19 cellular contexts compared by ENCODE assay signal in genomic region chr2:236576053-236576452, GRCh38. TPM values are rescaled to one million over a fixed set of nuclear protein-coding genes. Genes with fewer than 3 reads are reported as not detected.
DNase-seq lines count a peak whose midpoint lies in the region; ATAC-seq and TF ChIP-seq lines count a peak whose summit lies in the region.
"Had no signal": no experiment of that assay in that cellular context is flagged by ENCODE, and none has a peak within 500 bp of the region (broad histone marks: within the 10 kb centered on the region; RNA-seq: fewer than 3 reads in every experiment).

No MANE protein-coding gene starts in this region.

- TF ChIP-seq RAD21 in IMR-90 (IDR thresholded peaks at IDR 0.05; ENCODE audit: low read length): no peak

- H3K9me1 ChIP-seq in IMR-90 (ENCODE audit: insufficient read depth, low read length): no peaks in the 10 kb centered on the region

- no peak overlapping the region for H2AK5ac ChIP-seq in IMR-90 (ENCODE audit: low read depth, low read length)

- H3K9me3 ChIP-seq in IMR-90 (ENCODE audit: control insufficient read depth, insufficient read depth, low read length) (peaks cover 2% of the 10 kb centered on the region; the same call in 1 of the 2 replicates), sigmoid colon (no peaks in the 10 kb centered on the region)
- H3K9me3 ChIP-seq: BE2C had no signal

- peak; percentile 67 for ATAC-seq in IMR-90 (ENCODE audit: low read depth)
- no peak for ATAC-seq in naive thymus-derived CD8-positive, alpha-beta T cell
- ATAC-seq: activated T-cell treated with anti-CD3 and anti-CD28 coated beads, Interleukin-2, amount 50 U/mL, for 4 hours; stimulated activated naive B cell treated with anti-CD40 and anti-IgM and Interleukin-4, amounts not matched to agents 10 μg/mL and 1 μg/mL and 100 μg/mL, for 72 hours had no signal

- H3K27ac ChIP-seq in IMR-90 (ENCODE audit: insufficient read depth, low read length) (no peak overlapping the region), sigmoid colon (peak overlapping the region; percentile 45 to 93 (median 53))

- H4K20me1 ChIP-seq in IMR-90 (ENCODE audit: insufficient read depth, low read length): no peaks in the 10 kb centered on the region

- peaks cover 44% of the 10 kb centered on the region for H3K36me3 Mint-ChIP-seq in brain
- peaks cover 8 to 45% (median 12%) of the 10 kb centered on the region in 3 donors for H3K36me3 Mint-ChIP-seq in naive thymus-derived CD8-positive, alpha-beta T cell

- POLR2A ChIA-PET in IMR-90 (lab: Charles Lee; ENCODE audit: unreplicated experiment): no interaction called here
- POLR2A ChIA-PET in naive thymus-derived CD8-positive, alpha-beta T cell (lab: Charles Lee): no interaction called here

- TF ChIP-seq CTCF in IMR-90 (conservative IDR thresholded peaks at IDR 0.05; ENCODE audit: low read depth, low read length) (no peak), brain (conservative IDR thresholded peaks at IDR 0.05) (no peak), sigmoid colon (IDR thresholded peaks at IDR 0.05) (no peak)

- H3K56ac ChIP-seq in IMR-90 (ENCODE audit: extremely low read depth, insufficient read depth, low read length): no peak overlapping the region

- intact Hi-C loops in IMR-90 (cut with micrococcal nuclease): no loop called here
- intact Hi-C loops in sigmoid colon (cut with DNase I): no loop called here

- TF ChIP-seq POLR2A in IMR-90 (IDR thresholded peaks at IDR 0.05; ENCODE audit: low read depth, low read length): no peak
- TF ChIP-seq POLR2A in sigmoid colon (IDR thresholded peaks at IDR 0.05): no peak

- H3K4ac ChIP-seq in IMR-90 (ENCODE audit: low read depth, low read length): no peak overlapping the region

- dilution Hi-C loops in IMR-90 (cut with HindIII; ENCODE audit: low sequenced_read_pairs, unreplicated experiment): no loop called here

- no TSS peak for BruUV-seq in IMR-90 (replicated peaks; lab: Mats Ljungman, UMichigan)

- H4K5ac ChIP-seq in IMR-90 (ENCODE audit: low read depth, low read length): no peak overlapping the region

- no peak overlapping the region for H2BK20ac ChIP-seq in IMR-90 (ENCODE audit: low read depth, low read length)

- H2BK120ac ChIP-seq in IMR-90 (ENCODE audit: low read depth, low read length): no peak overlapping the region

- no peak overlapping the region for H3K14ac ChIP-seq in IMR-90 (replicated peaks; ENCODE audit: low read depth, low read length)

- no peaks in the 10 kb centered on the region for H3K4me1 ChIP-seq in IMR-90 (ENCODE audit: control insufficient read depth, insufficient read depth, low read length)
- H3K4me1 ChIP-seq in sigmoid colon: peaks cover 0 to 68% (median 23%) of the 10 kb centered on the region in 4 donors
- H3K4me1 ChIP-seq: BE2C had no signal

- no peaks in the 10 kb centered on the region for H3K79me1 ChIP-seq in IMR-90 (ENCODE audit: low read depth in 1 of 2, low read length in 2 of 2)

- no peak overlapping the region for H2AFZ ChIP-seq in IMR-90 (replicated peaks; ENCODE audit: low read length, poor library complexity)

- no peak overlapping the region for H3K18ac ChIP-seq in IMR-90 (ENCODE audit: low read depth, low read length)

- peak overlapping the region; percentile 33 to 88 (median 71) for H3K4me3 Mint-ChIP-seq in brain
- no peak overlapping the region for H3K4me3 Mint-ChIP-seq in naive thymus-derived CD8-positive, alpha-beta T cell
- H3K4me3 Mint-ChIP-seq: activated T-cell treated with anti-CD3 and anti-CD28 coated beads, Interleukin-2, amount 50 U/mL, for 4 hours; stimulated activated naive B cell treated with anti-CD40 and anti-IgM and Interleukin-4, amounts not matched to agents 10 μg/mL and 1 μg/mL and 100 μg/mL, for 72 hours had no signal

- H3K36me3 ChIP-seq in IMR-90 (ENCODE audit: control insufficient read depth, insufficient read depth, low read length) (no peaks in the 10 kb centered on the region), sigmoid colon (peaks cover 0 to 9% (median 5%) of the 10 kb centered on the region in 4 donors)
- H3K36me3 ChIP-seq: BE2C had no signal

- no peak overlapping the region for H3K23ac ChIP-seq in IMR-90 (ENCODE audit: low read depth, low read length)

- in situ Hi-C loops in IMR-90 (cut with MboI; ENCODE audit: low sequenced_read_pairs) (no loop called here), KBM-7 (cut with MboI; ENCODE audit: low pct_unique_long_range_greater_than_20kb, low sequenced_read_pairs) (no loop called here)

- no peak overlapping the region for H4K91ac ChIP-seq in IMR-90 (ENCODE audit: insufficient read depth, low read depth, low read length)

- H3K4me3 ChIP-seq in IMR-90 (ENCODE audit: insufficient read depth, low read depth, low read length) (no peak overlapping the region), sigmoid colon (no peak overlapping the region)

- H4K8ac ChIP-seq in IMR-90 (ENCODE audit: low read depth in 2 of 2, low read length in 2 of 2): no peak overlapping the region

- DNase-seq in IMR-90 (no peak), iPS-NIHi7 (ENCODE audit: extremely low spot score) (peak; percentile 67), sigmoid colon (peak; percentile 61), NOMO-1 treated with dmso at 0.1 percent for 144 hours (lab: John Stamatoyannopoulos, UW; ENCODE audit: unreplicated experiment) (no peak), NCI-H82 treated with DMSO at 0.1 percent for 48 hours (lab: John Stamatoyannopoulos, UW; ENCODE audit: unreplicated experiment) (no peak), KBM-7 (no peak)
- no peak for DNase-seq in naive thymus-derived CD8-positive, alpha-beta T cell
- DNase-seq: activated CD4-positive, alpha-beta T cell treated with anti-CD3 and anti-CD28 coated beads for 1 hour; activated T-cell treated with anti-CD3 and anti-CD28 coated beads, Interleukin-2, amount 50 U/mL, for 4 hours; anterior cingulate cortex; BE2C; DND-41; hypothalamus; NCI-H2081; posterior cingulate gyrus; stimulated activated CD4-positive, alpha-beta T cell treated with anti-CD3 and anti-CD28 coated beads, Interleukin-2, amount 100 ng/mL, for 48 hours; stimulated activated naive B cell treated with anti-CD40 and anti-IgM and Interleukin-4, amounts not matched to agents 10 μg/mL and 1 μg/mL and 100 μg/mL, for 72 hours; SW 1271 had no signal

- no peak overlapping the region for H3K9ac ChIP-seq in IMR-90 (ENCODE audit: low read depth, low read length)

- H3K4me1 Mint-ChIP-seq in brain: peaks cover 100% of the 10 kb centered on the region
- peaks cover 0 to 13% (median 11%) of the 10 kb centered on the region in 4 donors for H3K4me1 Mint-ChIP-seq in naive thymus-derived CD8-positive, alpha-beta T cell

- H3K27me3 ChIP-seq in IMR-90 (ENCODE audit: control insufficient read depth, insufficient read depth, low read length) (peaks cover 16% of the 10 kb centered on the region), sigmoid colon (no peaks in the 10 kb centered on the region)

- no peak overlapping the region for H2AK9ac ChIP-seq in IMR-90 (replicated peaks; ENCODE audit: low read depth, low read length, poor library complexity)

- peak overlapping the region; percentile 75 to 97 (median 95) for H3K27ac Mint-ChIP-seq in brain
- H3K27ac Mint-ChIP-seq in naive thymus-derived CD8-positive, alpha-beta T cell: no peak overlapping the region
- H3K27ac Mint-ChIP-seq: stimulated activated naive B cell treated with anti-CD40 and anti-IgM and Interleukin-4, amounts not matched to agents 10 μg/mL and 1 μg/mL and 100 μg/mL, for 72 hours had no signal

- no CpG with 5 or more reads among the region's 8 CpGs for WGBS in IMR-90 (ENCODE audit: extremely low coverage in 2 of 2, insufficient read length in 1 of 2), 2 experiments
- 80 to 81% methylated on average over 8 of the region's 8 CpGs for WGBS in sigmoid colon, 2 donors

- no peak overlapping the region for H2BK15ac ChIP-seq in IMR-90 (ENCODE audit: low read depth, low read length)

- CTCF ChIA-PET in IMR-90 (lab: Yijun Ruan, JAX): interaction anchor here (0.6 to 1.0 kb wide), 2 partner anchors 14 to 63 kb away, joined by 3 read pairs; no protein-coding TSS in a partner anchor

- H2BK5ac ChIP-seq in IMR-90 (ENCODE audit: low read depth, low read length, poor library complexity, severe bottlenecking): no peak overlapping the region

- peaks cover 3 to 16% (median 6%) of the 10 kb centered on the region in 5 experiments for H3K9me3 Mint-ChIP-seq in brain
- H3K9me3 Mint-ChIP-seq in naive thymus-derived CD8-positive, alpha-beta T cell: no peaks in the 10 kb centered on the region
- H3K9me3 Mint-ChIP-seq: activated T-cell treated with anti-CD3 and anti-CD28 coated beads, Interleukin-2, amount 50 U/mL, for 4 hours; stimulated activated naive B cell treated with anti-CD40 and anti-IgM and Interleukin-4, amounts not matched to agents 10 μg/mL and 1 μg/mL and 100 μg/mL, for 72 hours had no signal

- H3K4me2 ChIP-seq in IMR-90 (ENCODE audit: low read depth, low read length): no peak overlapping the region

- H3K27me3 Mint-ChIP-seq in brain: peaks cover 3% of the 10 kb centered on the region
- no peaks in the 10 kb centered on the region for H3K27me3 Mint-ChIP-seq in naive thymus-derived CD8-positive, alpha-beta T cell

- no peak for TF ChIP-seq EP300 in sigmoid colon (IDR thresholded peaks at IDR 0.05)

TF ChIP-seq in IMR-90, 13 proteins besides CTCF, POLR2A, EP300 and RAD21 (continues in another document):
- TF ChIP-seq NFE2L2 (IDR thresholded peaks at IDR 0.05; ENCODE audit: low read depth, low read length): no peak
- TF ChIP-seq MAFK (IDR thresholded peaks at IDR 0.05; ENCODE audit: low read depth, low read length): no peak
- TF ChIP-seq RCOR1 (IDR thresholded peaks at IDR 0.05; ENCODE audit: insufficient replicate concordance, low read length): no peak
- TF ChIP-seq CHD1 (IDR thresholded peaks at IDR 0.05; ENCODE audit: low read depth, low read length): no peak
- no peak for TF ChIP-seq ELK1 (IDR thresholded peaks at IDR 0.05; ENCODE audit: borderline replicate concordance, low read depth, low read length)
- no peak for TF ChIP-seq FOS (IDR thresholded peaks at IDR 0.05; ENCODE audit: low read depth, low read length)

RNA-seq across cellular contexts. Expression of gene ACKR3, which starts 6.4 kb away (rescaled TPM):
- not detected in 2 replicates for total RNA-seq in IMR-90 (2012; rRNA removed)
- polyA plus RNA-seq in IMR-90 (2012; rRNA removed): not detected in 2 replicates
- not detected in 2 replicates for polyA plus RNA-seq in IMR-90 (2012; cell fraction: cytosol; rRNA removed)
- polyA plus RNA-seq in IMR-90 (2012; cell fraction: nucleus; rRNA removed; ENCODE audit: low replicate concordance): 0.32 TPM in 1 of 2 replicates, not detected in the other
- polyA plus RNA-seq in brain (ENCODE audit: insufficient read depth, low read depth, low replicate concordance): 7.3 TPM
- total RNA-seq in sigmoid colon: 10 to 100 TPM; 17.0 to 39.1 (median 21.6) TPM
- polyA plus RNA-seq in sigmoid colon: 10 to 100 TPM in 1 of 3 donors, 1 to 10 TPM in 2; 1.6 to 11.4 (median 9.8) TPM
- 1 to 10 TPM; 5.0 to 6.1 TPM for total RNA-seq in naive thymus-derived CD8-positive, alpha-beta T cell
- 1 to 10 TPM; 2.4 to 5.6 (median 4.2) TPM for polyA plus RNA-seq in naive thymus-derived CD8-positive, alpha-beta T cell

Comparison
In these comparisons a context has a peak if more than half of its experiments do, and no peak if none do; other contexts are left out.
1. DNase-seq: peak in iPS-NIHi7 (single experiment) and sigmoid colon (single experiment); none in IMR-90 (single experiment), NOMO-1 treated with dmso at 0.1 percent for 144 hours (single experiment), NCI-H82 treated with DMSO at 0.1 percent for 48 hours (single experiment), KBM-7 (single experiment) and naive thymus-derived CD8-positive, alpha-beta T cell (0 of 10).
2. H3K27ac Mint-ChIP-seq: peak in brain (5 of 5); none in naive thymus-derived CD8-positive, alpha-beta T cell (0 of 10).
3. H3K4me3 Mint-ChIP-seq: peak in brain (5 of 5); none in naive thymus-derived CD8-positive, alpha-beta T cell (0 of 10).